Comparison of ENCODE assay signal across 9 cellular contexts in the genomic region with DNA sequence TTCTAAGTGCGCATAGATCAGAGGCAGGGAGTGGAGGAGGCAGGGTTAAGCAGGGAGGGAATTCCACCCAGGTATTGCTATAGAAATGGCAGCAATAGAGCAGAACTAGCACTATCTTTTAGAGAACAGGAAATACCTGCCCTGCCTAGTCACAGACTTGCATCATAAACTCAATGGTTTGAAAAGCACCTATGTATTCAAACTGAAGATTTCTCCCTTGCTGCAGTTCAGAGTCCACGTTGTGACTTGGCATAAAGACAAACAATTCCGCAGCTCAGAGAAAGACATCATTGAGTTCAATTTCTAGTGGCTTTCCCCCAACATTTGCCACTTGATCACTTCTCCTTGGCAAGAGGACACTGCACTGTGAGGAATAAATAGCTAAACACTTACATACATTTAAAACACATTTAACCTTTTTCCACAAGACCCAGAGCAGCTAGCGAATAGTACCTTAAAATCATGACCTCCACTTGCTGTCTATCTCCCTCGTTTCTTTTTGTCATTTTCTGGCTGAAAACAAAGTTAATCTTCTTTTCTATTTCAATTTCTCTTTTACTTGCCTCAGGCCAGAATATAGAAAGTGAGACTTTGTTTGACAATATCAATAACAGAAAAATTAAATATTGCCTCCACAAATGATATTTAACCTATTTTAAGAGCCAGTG. TPM values are rescaled to one million over a fixed set of nuclear protein-coding genes. Genes with fewer than 3 reads are reported as not detected.
DNase-seq lines count a peak whose midpoint lies in the region; ATAC-seq, FAIRE-seq and TF ChIP-seq lines count a peak whose summit lies in the region.
"Had no signal": no experiment of that assay in that cellular context is flagged by ENCODE, and none has a peak within 500 bp of the region (broad histone marks: within the 10 kb centered on the region; RNA-seq: fewer than 3 reads in every experiment).

No MANE protein-coding gene starts in this region.

- H3K9me3 Mint-ChIP-seq in immature natural killer cell: peaks cover 1 to 22% (median 3%) of the 10 kb centered on the region in 6 donors
- H3K9me3 Mint-ChIP-seq in activated CD4-positive, alpha-beta T cell treated with anti-CD3 and anti-CD28 coated beads for 36 hours (ENCODE audit: low read depth): no peaks in the 10 kb centered on the region

- H3K27me3 ChIP-seq in right lobe of liver: no peaks in the 10 kb centered on the region
- H3K27me3 ChIP-seq: heart left ventricle had no signal

- H3K36me3 Mint-ChIP-seq in immature natural killer cell: peaks cover 0 to 4% (median 0%) of the 10 kb centered on the region in 3 donors
- no peaks in the 10 kb centered on the region for H3K36me3 Mint-ChIP-seq in activated CD4-positive, alpha-beta T cell treated with anti-CD3 and anti-CD28 coated beads for 36 hours (ENCODE audit: low read depth)

- intact Hi-C loops in right lobe of liver (cut with DNase I): no loop called here
- intact Hi-C loops in activated CD4-positive, alpha-beta T cell treated with anti-CD3 and anti-CD28 coated beads for 36 hours (cut with DNase I, micrococcal nuclease): no loop called here

- no peak overlapping the region for H3K4me3 Mint-ChIP-seq in immature natural killer cell
- H3K4me3 Mint-ChIP-seq in activated CD4-positive, alpha-beta T cell treated with anti-CD3 and anti-CD28 coated beads for 36 hours: no peak overlapping the region

- TF ChIP-seq POLR2A in right lobe of liver (IDR thresholded peaks at IDR 0.05): no peak

- CTCF ChIA-PET in activated CD4-positive, alpha-beta T cell treated with anti-CD3 and anti-CD28 coated beads for 36 hours (lab: Charles Lee): interaction anchor here (0.9 kb wide), 1 partner anchor 11 kb away, joined by 3 read pairs; no protein-coding TSS in a partner anchor

- H3K27ac Mint-ChIP-seq in immature natural killer cell: no peak overlapping the region
- H3K27ac Mint-ChIP-seq in activated CD4-positive, alpha-beta T cell treated with anti-CD3 and anti-CD28 coated beads for 36 hours: no peak overlapping the region

- no peak overlapping the region for H3K4me3 ChIP-seq in right lobe of liver
- H3K4me3 ChIP-seq: heart left ventricle had no signal

- peaks cover 0 to 6% (median 0%) of the 10 kb centered on the region in 4 donors for H3K4me1 ChIP-seq in right lobe of liver

- no peaks in the 10 kb centered on the region for H3K9me3 ChIP-seq in right lobe of liver
- H3K9me3 ChIP-seq: heart left ventricle had no signal

- no peak for TF ChIP-seq CTCF in right lobe of liver (IDR thresholded peaks at IDR 0.05)

- WGBS in right lobe of liver (ENCODE audit: insufficient coverage, low coverage, low lambda C conversion rate, missing lambda C conversion rate): 37% methylated on average over 5 of the region's 5 CpGs

- no peaks in the 10 kb centered on the region for H3K36me3 ChIP-seq in right lobe of liver
- H3K36me3 ChIP-seq: heart left ventricle had no signal

- DNase-seq in RCC 7860 (ENCODE audit: low spot score) (peak; percentile 79), right lobe of liver (no peak), immature natural killer cell (no peak), H4 (ENCODE audit: low spot score) (no peak), activated T-cell treated with anti-CD3 and anti-CD28 coated beads for 4 hours (no peak)
- no peak for DNase-seq in activated CD4-positive, alpha-beta T cell treated with anti-CD3 and anti-CD28 coated beads for 36 hours
- DNase-seq: heart left ventricle had no signal

- no peaks in the 10 kb centered on the region for H3K4me1 Mint-ChIP-seq in immature natural killer cell
- H3K4me1 Mint-ChIP-seq in activated CD4-positive, alpha-beta T cell treated with anti-CD3 and anti-CD28 coated beads for 36 hours: no peaks in the 10 kb centered on the region

- POLR2A ChIA-PET in activated CD4-positive, alpha-beta T cell treated with anti-CD3 and anti-CD28 coated beads for 36 hours (lab: Charles Lee): no interaction called here

- H3K27me3 Mint-ChIP-seq in immature natural killer cell (ENCODE audit: low read depth in 3 of 3): peaks cover 0 to 3% (median 0%) of the 10 kb centered on the region in 3 donors
- peaks cover 2% of the 10 kb centered on the region for H3K27me3 Mint-ChIP-seq in activated CD4-positive, alpha-beta T cell treated with anti-CD3 and anti-CD28 coated beads for 36 hours

- peak; percentile 38 for FAIRE-seq in RCC 7860 (lab: Jason Lieb, UNC)

- H3K27ac ChIP-seq in right lobe of liver: no peak overlapping the region

- ATAC-seq in GM18870 (IDR thresholded peaks at IDR 0.05; ENCODE audit: unreplicated experiment): peak; percentile 66
- ATAC-seq in HG02938 (IDR thresholded peaks at IDR 0.05; ENCODE audit: unreplicated experiment): peak; percentile 46
- ATAC-seq in right lobe of liver: peak; percentile 78 to 98 (median 86)
- no peak for ATAC-seq in activated CD4-positive, alpha-beta T cell treated with anti-CD3 and anti-CD28 coated beads for 36 hours

RNA-seq across cellular contexts. Expression of a gene that starts 42.4 kb away (rescaled TPM):
- total RNA-seq in right lobe of liver: 1 to 10 TPM in 2 of 6 experiments, under 1 TPM in 3, not detected in 1; 0.02 to 1.8 (median 0.35) TPM
- not detected for polyA plus RNA-seq in immature natural killer cell
- total RNA-seq in H4 (2014; rRNA removed; shearing (Covaris generic)): 135 and 181 TPM in 2 replicates
- 1 to 10 TPM; 4.4 to 4.9 TPM for total RNA-seq in activated CD4-positive, alpha-beta T cell treated with anti-CD3 and anti-CD28 coated beads for 36 hours

Comparison
In these comparisons a context has a peak if more than half of its experiments do, and no peak if none do; other contexts are left out.
1. RNA of a gene that starts 42.4 kb away (total RNA-seq): 135 to 181 TPM in H4; 4.4 to 4.9 TPM in activated CD4-positive, alpha-beta T cell treated with anti-CD3 and anti-CD28 coated beads for 36 hours and 0.02 to 1.8 TPM in right lobe of liver; every median in the first group is over 10 times any median in the second.